3 cellular contexts compared by ENCODE assay signal in genomic region chr12:69317233-69317632, GRCh38. TPM values are rescaled to one million over a fixed set of nuclear protein-coding genes. Genes with fewer than 3 reads are reported as not detected.
"Had no signal": no experiment of that assay in that cellular context is flagged by ENCODE, and none has a peak within 500 bp of the region (broad histone marks: within the 10 kb centered on the region; RNA-seq: fewer than 3 reads in every experiment).

No MANE protein-coding gene starts in this region.

RNA-seq across cellular contexts. Expression of gene LYZ, which starts 30.9 kb away (rescaled TPM):
- total RNA-seq: LHCN-M2, M059J, MCF 10A had no signal
